In the genomic region with DNA sequence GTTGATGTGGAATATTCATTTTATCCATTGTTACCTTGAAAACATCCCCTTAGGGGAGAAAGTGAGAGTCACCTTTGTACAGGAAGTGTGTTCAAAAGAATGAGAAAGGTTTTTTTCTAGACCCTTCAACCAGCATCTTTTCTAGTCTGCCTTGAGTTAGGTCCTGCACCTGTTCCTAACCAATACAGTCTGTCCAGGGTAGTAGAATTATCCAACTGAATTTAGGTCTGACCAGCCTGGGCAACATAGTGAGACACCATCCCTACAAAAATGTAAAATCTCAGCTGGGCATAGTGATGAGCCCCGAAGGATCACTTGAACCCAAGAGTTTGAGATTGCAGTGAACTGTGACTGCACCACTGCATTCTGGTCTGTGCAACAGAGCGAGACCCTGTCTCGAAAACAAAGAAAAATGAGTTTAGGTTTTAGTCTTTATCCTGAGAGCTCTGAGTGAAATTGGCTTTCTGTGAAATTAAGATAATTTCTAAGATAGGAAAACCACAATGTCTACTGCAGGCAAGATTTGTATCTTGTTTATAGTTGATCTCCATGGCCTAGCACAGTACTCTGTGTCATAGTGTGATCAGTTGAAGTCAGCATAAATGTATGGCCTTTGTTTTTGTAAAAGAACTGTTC, we compare ENCODE assay signal across 10 cellular contexts. TPM values are rescaled to one million over a fixed set of nuclear protein-coding genes. Genes with fewer than 3 reads are reported as not detected.
A peak's percentile ranks its signal among the peaks of the same experiment; 100 is the strongest.
DNase-seq lines count a peak whose midpoint lies in the region; ATAC-seq, FAIRE-seq and TF ChIP-seq lines count a peak whose summit lies in the region.
"Had no signal": no experiment of that assay in that cellular context is flagged by ENCODE, and none has a peak within 500 bp of the region (broad histone marks: within the 10 kb centered on the region; RNA-seq: fewer than 3 reads in every experiment).

No MANE protein-coding gene starts in this region.

- intact Hi-C loops in breast epithelium (cut with DNase I; ENCODE audit: low total_unique reads), result no loop called here

- peak overlapping the region; percentile 63 for H3K27ac Mint-ChIP-seq in activated naive CD8-positive, alpha-beta T cell treated with anti-CD3 and anti-CD28 coated beads, Interleukin-2, amount 10 ng/mL, durations not matched to agents 7 days and 5 days

- H3K4me3 Mint-ChIP-seq in activated naive CD8-positive, alpha-beta T cell treated with anti-CD3 and anti-CD28 coated beads, Interleukin-2, amount 10 ng/mL, durations not matched to agents 7 days and 5 days, result peak overlapping the region; percentile 36
- H3K4me3 Mint-ChIP-seq: brain had no signal

- no peak for FAIRE-seq in small intestine (lab: Jason Lieb, UNC)

- H3K27ac ChIP-seq in breast epithelium, result no peak overlapping the region
- H3K27ac ChIP-seq in small intestine (ENCODE audit: low read depth in 1 of 2, low read length in 1 of 2), result peak overlapping the region in 1 of 2 donors; percentile 4

- H3K9me3 Mint-ChIP-seq in activated naive CD8-positive, alpha-beta T cell treated with anti-CD3 and anti-CD28 coated beads, Interleukin-2, amount 10 ng/mL, durations not matched to agents 7 days and 5 days, result no peaks in the 10 kb centered on the region
- H3K9me3 Mint-ChIP-seq: brain had no signal

- H3K27me3 Mint-ChIP-seq in activated naive CD8-positive, alpha-beta T cell treated with anti-CD3 and anti-CD28 coated beads, Interleukin-2, amount 10 ng/mL, durations not matched to agents 7 days and 5 days, result no peaks in the 10 kb centered on the region
- H3K27me3 Mint-ChIP-seq: brain had no signal

- no peaks in the 10 kb centered on the region for H3K9me3 ChIP-seq in breast epithelium
- no peaks in the 10 kb centered on the region for H3K9me3 ChIP-seq in small intestine (ENCODE audit: control insufficient read depth, low read depth)

- DNase-seq in GM12865 (ENCODE audit: low read depth) (peak; percentile 65), breast epithelium (ENCODE audit: low spot score in 2 of 2) (no peak), AML-193 (lab: John Stamatoyannopoulos, UW) (no peak), NCI-H187 (lab: John Stamatoyannopoulos, UW) (no peak), small intestine (no peak)
- no peak for DNase-seq in activated naive CD8-positive, alpha-beta T cell treated with anti-CD3 and anti-CD28 coated beads, Interleukin-2, amount 10 ng/mL, durations not matched to agents 7 days and 5 days
- DNase-seq: Karpas-422 had no signal

- no peaks in the 10 kb centered on the region for H3K36me3 ChIP-seq in breast epithelium
- H3K36me3 ChIP-seq in small intestine (ENCODE audit: control insufficient read depth in 2 of 2, insufficient read depth in 2 of 2, low read length in 2 of 2), result peaks cover 2% of the 10 kb centered on the region in 2 donors

- POLR2A ChIA-PET in activated naive CD8-positive, alpha-beta T cell treated with anti-CD3 and anti-CD28 coated beads, Interleukin-2, amount 10 ng/mL, durations not matched to agents 7 days and 5 days (lab: Charles Lee), result no interaction called here

- no peaks in the 10 kb centered on the region for H3K27me3 ChIP-seq in breast epithelium
- H3K27me3 ChIP-seq in small intestine (ENCODE audit: control insufficient read depth in 2 of 2, insufficient read depth in 2 of 2, low read length in 2 of 2), result no peaks in the 10 kb centered on the region

- H3K4me1 ChIP-seq in breast epithelium (peaks cover 0 to 7% of the 10 kb centered on the region in 2 donors), small intestine (ENCODE audit: control insufficient read depth in 2 of 2, insufficient read depth in 1 of 2, low read depth in 1 of 2, low read length in 1 of 2) (no peaks in the 10 kb centered on the region)

- TF ChIP-seq POLR2A in breast epithelium (IDR thresholded peaks at IDR 0.05), result no peak

- H3K4me1 Mint-ChIP-seq in activated naive CD8-positive, alpha-beta T cell treated with anti-CD3 and anti-CD28 coated beads, Interleukin-2, amount 10 ng/mL, durations not matched to agents 7 days and 5 days, result peaks cover 19% of the 10 kb centered on the region

- peaks cover 10% of the 10 kb centered on the region for H3K36me3 Mint-ChIP-seq in activated naive CD8-positive, alpha-beta T cell treated with anti-CD3 and anti-CD28 coated beads, Interleukin-2, amount 10 ng/mL, durations not matched to agents 7 days and 5 days

- ATAC-seq in GM21423 (IDR thresholded peaks at IDR 0.05; ENCODE audit: unreplicated experiment) (peak; percentile 78), HG03342 (IDR thresholded peaks at IDR 0.05; ENCODE audit: unreplicated experiment) (peak; percentile 73)
- peak; percentile 93 for ATAC-seq in activated naive CD8-positive, alpha-beta T cell treated with anti-CD3 and anti-CD28 coated beads, Interleukin-2, amount 10 ng/mL, durations not matched to agents 7 days and 5 days (ENCODE audit: low read depth)

- 77 to 86% (median 86%) methylated on average over 3 of the region's 3 CpGs for WGBS in small intestine, 3 donors

- TF ChIP-seq CTCF in GM12865 (IDR thresholded peaks at IDR 0.05; ENCODE audit: insufficient read depth, low read depth, low read length, missing control alignments), result no peak
- no peak for TF ChIP-seq CTCF in breast epithelium (IDR thresholded peaks at IDR 0.05)

- H3K4me3 ChIP-seq in GM12865 (ENCODE audit: low read depth, low read length) (no peak overlapping the region), breast epithelium (no peak overlapping the region), small intestine (ENCODE audit: low read depth in 1 of 2, low read length in 2 of 2) (no peak overlapping the region)

RNA-seq across cellular contexts. Expression of a gene that starts 25.2 kb away (rescaled TPM):
- 10 to 100 TPM; 42.5 to 49.4 TPM for total RNA-seq in activated naive CD8-positive, alpha-beta T cell treated with anti-CD3 and anti-CD28 coated beads, Interleukin-2, amount 10 ng/mL, durations not matched to agents 7 days and 5 days
- total RNA-seq in breast epithelium, result 100 to 1,000 TPM; 115 to 189 (median 121) TPM
- polyA plus RNA-seq in small intestine, result 10 to 100 TPM; 14.9 to 40.0 (median 24.9) TPM
